In genomic region chr2:235510305-235510704, GRCh38 we compare ENCODE assay signal across 19 cellular contexts.
"Had no signal": no experiment of that assay in that cellular context is flagged by ENCODE, and none has a peak within 500 bp of the region (broad histone marks: within the 10 kb centered on the region; RNA-seq: fewer than 3 reads in every experiment).

No MANE protein-coding gene starts in this region.

- H3K4me1 Mint-ChIP-seq: activated CD4-positive, alpha-beta T cell treated with anti-CD3 and anti-CD28 coated beads, Interleukin-2, amount 10 ng/mL, durations not matched to agents 7 days and 5 days; immature natural killer cell had no signal

- ATAC-seq: activated naive CD4-positive, alpha-beta T cell treated with anti-CD3 and anti-CD28 coated beads, Interleukin-2, amount 50 U/mL, for 72 hours; activated T-cell treated with anti-CD3 and anti-CD28 coated beads, Interleukin-2, amount 50 U/mL, for 72 hours; natural killer cell had no signal

- H3K9me3 Mint-ChIP-seq: activated naive CD4-positive, alpha-beta T cell treated with anti-CD3 and anti-CD28 coated beads, Interleukin-2, amount 50 U/mL, for 72 hours; natural killer cell had no signal

- H3K27ac Mint-ChIP-seq: activated CD4-positive, alpha-beta T cell treated with anti-CD3 and anti-CD28 coated beads, Interleukin-2, amount 10 ng/mL, durations not matched to agents 7 days and 5 days; activated naive CD4-positive, alpha-beta T cell treated with anti-CD3 and anti-CD28 coated beads, Interleukin-2, amount 50 U/mL, for 72 hours; activated T-cell treated with anti-CD3 and anti-CD28 coated beads, Interleukin-2, amount 50 U/mL, for 72 hours; immature natural killer cell; natural killer cell; progenitor cell of endocrine pancreas had no signal

- H3K27me3 ChIP-seq: right atrium auricular region, tibial nerve had no signal

- FAIRE-seq: colon, endothelial cell of umbilical vein had no signal

- DNase-seq: activated CD4-positive, alpha-beta T cell treated with anti-CD3 and anti-CD28 coated beads, Interleukin-2, amount 10 ng/mL, durations not matched to agents 7 days and 5 days; activated CD4-positive, CD25-positive, alpha-beta regulatory T cell; activated CD8-positive, alpha-beta memory T cell treated with anti-CD3 and anti-CD28 coated beads, Interleukin-2, amount 50 U/mL, for 48 hours; activated gamma-delta T cell; activated T-cell treated with anti-CD3 and anti-CD28 coated beads, Interleukin-2, amount 50 U/mL, for 72 hours; foreskin fibroblast; glutamatergic neuron; immature natural killer cell; natural killer cell; occipital lobe; stimulated activated CD4-positive, alpha-beta T cell treated with anti-CD3 and anti-CD28 coated beads, Interleukin-4, amount 100 ng/mL, for 24 hours; stimulated activated naive CD4-positive, alpha-beta T cell had no signal

- H3K4me3 ChIP-seq: right atrium auricular region, skin epidermis, tibial nerve had no signal

- H3K27ac ChIP-seq: right atrium auricular region, skin epidermis had no signal

- H3K27me3 Mint-ChIP-seq: activated CD4-positive, alpha-beta T cell treated with anti-CD3 and anti-CD28 coated beads, Interleukin-2, amount 10 ng/mL, durations not matched to agents 7 days and 5 days; progenitor cell of endocrine pancreas had no signal

- H3K36me3 Mint-ChIP-seq: activated naive CD4-positive, alpha-beta T cell treated with anti-CD3 and anti-CD28 coated beads, Interleukin-2, amount 50 U/mL, for 72 hours; immature natural killer cell; natural killer cell had no signal

- H3K4me3 Mint-ChIP-seq: activated CD4-positive, alpha-beta T cell treated with anti-CD3 and anti-CD28 coated beads, Interleukin-2, amount 10 ng/mL, durations not matched to agents 7 days and 5 days; activated T-cell treated with anti-CD3 and anti-CD28 coated beads, Interleukin-2, amount 50 U/mL, for 72 hours; immature natural killer cell; natural killer cell had no signal

- H3K36me3 ChIP-seq: right atrium auricular region had no signal

- H3K9me3 ChIP-seq: right atrium auricular region, tibial nerve had no signal
